Comparison of ENCODE assay signal across 15 cellular contexts in genomic region chr3:29026301-29026700, GRCh38.
DNase-seq lines count a peak whose midpoint lies in the region; ATAC-seq, FAIRE-seq and TF ChIP-seq lines count a peak whose summit lies in the region.
"Had no signal": no experiment of that assay in that cellular context is flagged by ENCODE, and none has a peak within 500 bp of the region (broad histone marks: within the 10 kb centered on the region; RNA-seq: fewer than 3 reads in every experiment).

No MANE protein-coding gene starts in this region.

- WGBS in pancreas, 2 donors, result 55 to 80% methylated on average over 2 of the region's 2 CpGs

- H3K4me3 ChIP-seq in pancreas, result no peak overlapping the region
- H3K4me3 ChIP-seq: hepatocyte had no signal

- DNase-seq in pancreas, result no peak
- no peak for DNase-seq in NCI-H1105 treated with DMSO at 0.1 percent for 48 hours (lab: John Stamatoyannopoulos, UW)
- no peak for DNase-seq in NCI-H1092 (lab: John Stamatoyannopoulos, UW)
- DNase-seq in ureter (ENCODE audit: low spot score), result no peak
- DNase-seq: CD4-positive, alpha-beta T cell; effector CD8-positive, alpha-beta T cell; NCI-H1930; RPMI8226; WERI-Rb-1 had no signal

- H3K36me3 ChIP-seq in pancreas, result no peaks in the 10 kb centered on the region
- H3K36me3 ChIP-seq: WERI-Rb-1 had no signal

- intact Hi-C loops in pancreas (cut with DNase I), result no loop called here

- FAIRE-seq in pancreas (lab: Jason Lieb, UNC), result no peak

- H3K9me3 ChIP-seq in pancreas, result no peaks in the 10 kb centered on the region

- TF ChIP-seq CTCF in pancreas (IDR thresholded peaks at IDR 0.05), result no peak

- no peaks in the 10 kb centered on the region for H3K27me3 ChIP-seq in pancreas
- H3K27me3 ChIP-seq: hepatocyte had no signal

- no peaks in the 10 kb centered on the region for H3K4me1 ChIP-seq in pancreas

- peak; percentile 96 for ATAC-seq in GM18502 (IDR thresholded peaks at IDR 0.05; ENCODE audit: poor library complexity, unreplicated experiment)
- peak; percentile 92 for ATAC-seq in GM19328 (IDR thresholded peaks at IDR 0.05; ENCODE audit: unreplicated experiment)
- ATAC-seq in HG02763 (IDR thresholded peaks at IDR 0.05; ENCODE audit: unreplicated experiment), result peak; percentile 96
- peak; percentile 96 for ATAC-seq in HG03460 (IDR thresholded peaks at IDR 0.05; ENCODE audit: unreplicated experiment)
- no peak for ATAC-seq in pancreas
- ATAC-seq: sciatic nerve had no signal

- H3K27ac ChIP-seq in pancreas, result no peak overlapping the region
- H3K27ac ChIP-seq: hepatocyte, WERI-Rb-1 had no signal

Comparison
In these comparisons a context has a peak if more than half of its experiments do, and no peak if none do; other contexts are left out.
1. ATAC-seq: peak in GM18502 (single experiment), GM19328 (single experiment), HG02763 (single experiment) and HG03460 (single experiment); none in pancreas (0 of 4).